8 cellular contexts compared by ENCODE assay signal in the genomic region with DNA sequence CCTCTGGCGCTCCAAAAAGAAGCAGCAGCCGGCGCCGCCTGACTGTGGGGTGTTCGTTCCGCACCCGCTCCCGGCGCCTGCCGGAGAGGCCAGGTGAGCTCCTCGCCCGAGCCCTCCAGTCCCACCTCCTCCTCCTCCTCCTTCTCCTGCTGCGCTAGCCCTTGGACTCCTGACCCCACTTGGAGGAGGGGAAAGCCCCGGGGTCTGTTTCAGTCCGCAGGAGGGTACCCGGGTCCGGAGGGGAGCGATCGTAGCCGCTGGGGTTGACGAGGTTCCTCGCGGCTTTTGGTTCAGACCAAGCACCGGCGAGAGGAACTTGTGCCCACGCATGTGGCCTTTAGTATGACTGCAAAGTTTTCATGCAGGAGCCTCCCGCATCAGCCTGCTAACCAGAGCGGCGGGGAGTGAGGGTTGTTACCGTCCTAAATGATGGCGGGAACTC. TPM values are rescaled to one million over a fixed set of nuclear protein-coding genes. Genes with fewer than 3 reads are reported as not detected.
DNase-seq lines count a peak whose midpoint lies in the region; ATAC-seq and TF ChIP-seq lines count a peak whose summit lies in the region.

No MANE protein-coding gene starts in this region.

- no peak for ATAC-seq in HG03469 (IDR thresholded peaks at IDR 0.05; ENCODE audit: unreplicated experiment)

- H3K9me3 ChIP-seq in MM.1S (replicated peaks; ENCODE audit: insufficient read depth, low read length) (no peaks in the 10 kb centered on the region), right atrium auricular region (no peaks in the 10 kb centered on the region), skeletal muscle satellite cell (replicated peaks; ENCODE audit: low read length) (no peaks in the 10 kb centered on the region)

- peak overlapping the region; percentile 69 for H3K4me3 ChIP-seq in MM.1S (ENCODE audit: low read length)
- H3K4me3 ChIP-seq in right atrium auricular region, result peak overlapping the region; percentile 7 to 43
- H3K4me3 ChIP-seq in skeletal muscle satellite cell (ENCODE audit: low read length), result peak overlapping the region; percentile 71

- DNase-seq in activated gamma-delta T cell treated with Interleukin-2 at 50 U/mL for 16 hours (peak; percentile 7), activated gamma-delta T cell (lab: John Stamatoyannopoulos, UW) (no peak), MM.1S (no peak), right atrium auricular region (ENCODE audit: low spot score) (no peak), foreskin melanocyte (no peak)
- peak; percentile 10 for DNase-seq in activated T-helper 9 cell treated with anti-CD3 and anti-CD28 coated beads, Interleukin-2, amount 50 U/mL, for 16 hours (ENCODE audit: low read depth)

- no peaks in the 10 kb centered on the region for H3K36me3 ChIP-seq in MM.1S (replicated peaks; ENCODE audit: insufficient read depth, low read length)
- H3K36me3 ChIP-seq in right atrium auricular region, result no peaks in the 10 kb centered on the region
- H3K36me3 ChIP-seq in skeletal muscle satellite cell (ENCODE audit: insufficient read depth, low read length), result no peaks in the 10 kb centered on the region

- peaks cover 11% of the 10 kb centered on the region for H3K27me3 ChIP-seq in MM.1S (replicated peaks; ENCODE audit: insufficient read depth, low read length)
- H3K27me3 ChIP-seq in right atrium auricular region, result peaks cover 0 to 16% of the 10 kb centered on the region in 2 donors
- H3K27me3 ChIP-seq in skeletal muscle satellite cell (ENCODE audit: control insufficient read depth, insufficient read depth, low read length), result peaks cover 43% of the 10 kb centered on the region

- no peaks in the 10 kb centered on the region for H4K20me1 ChIP-seq in MM.1S (ENCODE audit: insufficient read depth, low read length)

- H3K27ac ChIP-seq in MM.1S (ENCODE audit: low read length) (no peak overlapping the region), right atrium auricular region (no peak overlapping the region)

- H3K4me1 ChIP-seq in MM.1S (ENCODE audit: low read length), result peaks cover 9% of the 10 kb centered on the region
- H3K4me1 ChIP-seq in right atrium auricular region, result peaks cover 0 to 13% of the 10 kb centered on the region in 2 donors
- H3K4me1 ChIP-seq in skeletal muscle satellite cell (ENCODE audit: control insufficient read depth, insufficient read depth, low read length), result peaks cover 14% of the 10 kb centered on the region

- no peaks in the 10 kb centered on the region for H3F3A ChIP-seq in MM.1S (ENCODE audit: insufficient read depth, low read length)

- TF ChIP-seq CTCF in MM.1S (IDR thresholded peaks at IDR 0.05; ENCODE audit: low read length), result no peak
- TF ChIP-seq CTCF in right atrium auricular region (IDR thresholded peaks at IDR 0.05), result no peak

- no peaks in the 10 kb centered on the region for H3K79me2 ChIP-seq in MM.1S (ENCODE audit: low read length)

- no peaks in the 10 kb centered on the region for H3K9me2 ChIP-seq in MM.1S (replicated peaks; ENCODE audit: insufficient read depth, low read length)

- no peak overlapping the region for H3K9ac ChIP-seq in MM.1S (ENCODE audit: low read length)
- H3K9ac ChIP-seq in skeletal muscle satellite cell (ENCODE audit: low read depth, low read length), result no peak overlapping the region

- H3K4me2 ChIP-seq in MM.1S (ENCODE audit: low read depth, low read length) (peak overlapping the region; percentile 76), skeletal muscle satellite cell (ENCODE audit: low read length) (peak overlapping the region; percentile 95)

- peak overlapping the region; percentile 85 for H2AFZ ChIP-seq in MM.1S (ENCODE audit: low read length)

RNA-seq across cellular contexts. Expression of a gene that starts 0.5 kb away (rescaled TPM):
- total RNA-seq in right atrium auricular region, result 1 to 10 TPM; 1.6 to 1.9 TPM
- 84.3 and 98.1 TPM in 2 replicates for total RNA-seq in skeletal muscle satellite cell (2012; rRNA removed)

RNA-seq across cellular contexts. Expression of a gene that starts 35.5 kb away (rescaled TPM):
- total RNA-seq in right atrium auricular region, result 10 to 100 TPM; 11.0 to 18.0 TPM
- total RNA-seq in skeletal muscle satellite cell (2012; rRNA removed), result 38.2 and 41.3 TPM in 2 replicates

Comparison
In these comparisons a context has a peak if more than half of its experiments do, and no peak if none do; other contexts are left out.
1. DNase-seq: peak in activated gamma-delta T cell treated with Interleukin-2 at 50 U/mL for 16 hours (single experiment) and activated T-helper 9 cell treated with anti-CD3 and anti-CD28 coated beads, Interleukin-2, amount 50 U/mL, for 16 hours (single experiment); none in activated gamma-delta T cell (single experiment), MM.1S (single experiment), right atrium auricular region (single experiment) and foreskin melanocyte (single experiment).
2. Peak in every context shown above with its lines, with median percentiles within 50 percentile points of each other: H3K4me3 ChIP-seq.